ENCODE assay signal across 17 cellular contexts in genomic region chrX:12867746-12868145, GRCh38. TPM values are rescaled to one million over a fixed set of nuclear protein-coding genes. Genes with fewer than 3 reads are reported as not detected.
DNase-seq lines count a peak whose midpoint lies in the region; ATAC-seq and TF ChIP-seq lines count a peak whose summit lies in the region.
"Had no signal": no experiment of that assay in that cellular context is flagged by ENCODE, and none has a peak within 500 bp of the region (broad histone marks: within the 10 kb centered on the region; RNA-seq: fewer than 3 reads in every experiment).

No MANE protein-coding gene starts in this region.

- ATAC-seq in GM18498 (IDR thresholded peaks at IDR 0.05; ENCODE audit: unreplicated experiment), result peak; percentile 34

- no peak overlapping the region for H3K4ac ChIP-seq in trophoblast cell (ENCODE audit: low read depth, low read length)

- H3K18ac ChIP-seq in trophoblast cell (ENCODE audit: low read length), result no peak overlapping the region

- TF ChIP-seq CTCF in OCI-LY3 (IDR thresholded peaks at IDR 0.05; ENCODE audit: low read depth, low read length), result no peak
- TF ChIP-seq CTCF in adrenal gland (IDR thresholded peaks at IDR 0.05), result no peak
- no peak for TF ChIP-seq CTCF in suprapubic skin (IDR thresholded peaks at IDR 0.05)

- H3K79me1 ChIP-seq in trophoblast cell (ENCODE audit: low read length), result peaks cover 12% of the 10 kb centered on the region

- TF ChIP-seq EP300 in suprapubic skin (IDR thresholded peaks at IDR 0.05), result no peak

- no peak overlapping the region for H3K23ac ChIP-seq in trophoblast cell (ENCODE audit: low read length)

- H3K9me3 ChIP-seq in OCI-LY3 (ENCODE audit: insufficient read depth, low read length), result no peaks in the 10 kb centered on the region
- no peaks in the 10 kb centered on the region for H3K9me3 ChIP-seq in trophoblast cell (ENCODE audit: insufficient read depth, low read depth, low read length)
- H3K9me3 ChIP-seq in adrenal gland (replicated peaks in 1 of 3), result no peaks in the 10 kb centered on the region
- no peaks in the 10 kb centered on the region for H3K9me3 ChIP-seq in suprapubic skin
- H3K9me3 ChIP-seq: ascending aorta, BE2C, SJCRH30 had no signal

- no peak overlapping the region for H2BK5ac ChIP-seq in trophoblast cell (ENCODE audit: low read depth, low read length, poor library complexity)

- no peaks in the 10 kb centered on the region for H4K20me1 ChIP-seq in OCI-LY3 (ENCODE audit: insufficient read depth, low read length)

- peak; percentile 30 for DNase-seq in CD1c-positive myeloid dendritic cell (ENCODE audit: extremely low spot score)
- no peak for DNase-seq in trophoblast cell
- DNase-seq in SK-N-DZ (ENCODE audit: low spot score), result no peak
- no peak for DNase-seq in adrenal gland
- no peak for DNase-seq in suprapubic skin (ENCODE audit: low spot score in 2 of 2)
- DNase-seq: activated gamma-delta T cell treated with Interleukin-2 at 50 U/mL for 16 hours, BE2C, DMS153, endodermal cell, IMR-90, NCI-H1048, NCI-H2081 treated with DMSO at 0.1 percent for 48 hours, NCI-H510A treated with DMSO at 0.1 percent for 48 hours, SJCRH30 had no signal

- peak overlapping the region; percentile 24; the same call in 1 of the 2 replicates for H3K9ac ChIP-seq in OCI-LY3 (ENCODE audit: low read length)
- no peak overlapping the region for H3K9ac ChIP-seq in trophoblast cell (ENCODE audit: low read length)

- no peaks in the 10 kb centered on the region for H3K36me3 ChIP-seq in OCI-LY3 (replicated peaks; ENCODE audit: low read depth, low read length)
- no peaks in the 10 kb centered on the region for H3K36me3 ChIP-seq in trophoblast cell (ENCODE audit: control insufficient read depth in 1 of 2, insufficient read depth in 2 of 2, low read length in 2 of 2)
- no peaks in the 10 kb centered on the region for H3K36me3 ChIP-seq in adrenal gland (replicated peaks in 1 of 2)
- H3K36me3 ChIP-seq in suprapubic skin, result no peaks in the 10 kb centered on the region
- H3K36me3 ChIP-seq: ascending aorta, BE2C, SJCRH30 had no signal

- H4K12ac ChIP-seq in trophoblast cell (ENCODE audit: low read depth, low read length), result no peak overlapping the region

- no peak overlapping the region for H2BK120ac ChIP-seq in trophoblast cell (ENCODE audit: insufficient read depth, low read length, poor library complexity)

- H3K27ac ChIP-seq in OCI-LY3 (ENCODE audit: low read length) (peak overlapping the region; percentile 72), trophoblast cell (ENCODE audit: low read depth, low read length) (peak overlapping the region; percentile 52), adrenal gland (peak overlapping the region in 1 of 5 donors; percentile 38), suprapubic skin (no peak overlapping the region)
- H3K27ac ChIP-seq: ascending aorta, SJCRH30 had no signal

- no peak overlapping the region for H4K91ac ChIP-seq in trophoblast cell (ENCODE audit: low read depth, low read length)

- peak overlapping the region; percentile 61; the same call in 1 of the 2 replicates for H3K4me3 ChIP-seq in OCI-LY3 (ENCODE audit: low read length)
- no peak overlapping the region for H3K4me3 ChIP-seq in trophoblast cell (ENCODE audit: low read depth, low read length)
- no peak overlapping the region for H3K4me3 ChIP-seq in adrenal gland
- no peak overlapping the region for H3K4me3 ChIP-seq in suprapubic skin
- H3K4me3 ChIP-seq: ascending aorta, SJCRH30 had no signal

- intact Hi-C loops in adrenal gland (cut with DNase I), result no loop called here

- H3K4me2 ChIP-seq in OCI-LY3 (ENCODE audit: low read length) (peak overlapping the region; percentile 87), trophoblast cell (ENCODE audit: low read length) (peak overlapping the region; percentile 10)

- H3K79me2 ChIP-seq in OCI-LY3 (ENCODE audit: low read length), result no peaks in the 10 kb centered on the region
- H3K79me2 ChIP-seq in trophoblast cell (ENCODE audit: control insufficient read depth, insufficient read depth, low read length, poor library complexity), result no peaks in the 10 kb centered on the region

- H3K4me1 ChIP-seq in OCI-LY3 (ENCODE audit: low read length) (peaks cover 40% of the 10 kb centered on the region), trophoblast cell (ENCODE audit: control insufficient read depth in 1 of 2, insufficient read depth in 2 of 2, low read length in 2 of 2) (peaks cover 4 to 13% of the 10 kb centered on the region in 2 experiments), adrenal gland (replicated peaks in 1 of 2) (no peaks in the 10 kb centered on the region), suprapubic skin (no peaks in the 10 kb centered on the region)
- H3K4me1 ChIP-seq: ascending aorta, BE2C, SJCRH30 had no signal

- H4K8ac ChIP-seq in trophoblast cell (ENCODE audit: low read depth, low read length), result no peak overlapping the region

- H2AFZ ChIP-seq in OCI-LY3 (ENCODE audit: low read depth, low read length) (no peak overlapping the region), trophoblast cell (ENCODE audit: insufficient read depth, low read length, poor library complexity) (no peak overlapping the region)

- TF ChIP-seq POLR2A in adrenal gland (IDR thresholded peaks at IDR 0.05), result no peak
- no peak for TF ChIP-seq POLR2A in suprapubic skin (IDR thresholded peaks at IDR 0.05)

- no peak overlapping the region for H3K14ac ChIP-seq in trophoblast cell (ENCODE audit: low read length)

- H3K27me3 ChIP-seq in OCI-LY3 (ENCODE audit: low read depth, low read length), result no peaks in the 10 kb centered on the region
- H3K27me3 ChIP-seq in trophoblast cell (ENCODE audit: insufficient read depth, low read length), result no peaks in the 10 kb centered on the region
- H3K27me3 ChIP-seq in adrenal gland, result peaks cover 10% of the 10 kb centered on the region
- H3K27me3 ChIP-seq in suprapubic skin, result no peaks in the 10 kb centered on the region
- H3K27me3 ChIP-seq: ascending aorta, BE2C had no signal

- no peak overlapping the region for H2BK12ac ChIP-seq in trophoblast cell (ENCODE audit: low read length)

- no CpG with 5 or more reads among the region's 4 CpGs for WGBS in trophoblast cell (ENCODE audit: extremely low coverage, insufficient coverage, insufficient read length)
- 35 to 60% (median 45%) methylated on average over 4 of the region's 4 CpGs for WGBS in adrenal gland, 4 donors
- WGBS in suprapubic skin, result 58% methylated on average over 4 of the region's 4 CpGs

- no peak overlapping the region for H2AK5ac ChIP-seq in trophoblast cell (ENCODE audit: low read length)

RNA-seq across cellular contexts. Expression of gene TLR7, which starts 0.9 kb away (rescaled TPM):
- polyA plus RNA-seq in trophoblast cell (2013), result 0.97 and 1.1 TPM in 2 replicates
- polyA plus RNA-seq in SK-N-DZ (2014; cell fraction: cytosol; rRNA removed), result not detected in 2 replicates
- not detected in 2 replicates for polyA plus RNA-seq in SK-N-DZ (2014; cell fraction: nucleus; rRNA removed)
- 1 to 10 TPM in 7 of 8 donors, under 1 TPM in 1; 0.18 to 4.0 (median 3.2) TPM for total RNA-seq in adrenal gland
- under 1 TPM; 0.20 to 0.93 (median 0.32) TPM for polyA plus RNA-seq in adrenal gland
- total RNA-seq in suprapubic skin, result under 1 TPM in 2 of 4 donors, not detected in 2; 0.15 to 0.38 TPM
- total RNA-seq: ascending aorta, endodermal cell, IMR-90, SJCRH30 had no signal
- polyA plus RNA-seq: IMR-90 had no signal

RNA-seq across cellular contexts. Expression of gene TLR8, which starts 38.7 kb away (rescaled TPM):
- polyA plus RNA-seq in trophoblast cell (2013), result 0.01 TPM in 1 of 2 replicates, not detected in the other
- not detected in 2 replicates for polyA plus RNA-seq in SK-N-DZ (2014; cell fraction: cytosol; rRNA removed)
- not detected in 2 replicates for polyA plus RNA-seq in SK-N-DZ (2014; cell fraction: nucleus; rRNA removed)
- total RNA-seq in adrenal gland (1 to 10 TPM in 7 of 8 donors, not detected in 1; 1.8 to 5.6 (median 2.8) TPM), suprapubic skin (under 1 TPM in 3 of 4 donors, not detected in 1; 0.11 to 0.17 (median 0.16) TPM)
- polyA plus RNA-seq in adrenal gland, result under 1 TPM; 0.10 to 0.84 (median 0.32) TPM
- total RNA-seq: endodermal cell, IMR-90, SJCRH30 had no signal
- polyA plus RNA-seq: IMR-90 had no signal
